In the genomic region with DNA sequence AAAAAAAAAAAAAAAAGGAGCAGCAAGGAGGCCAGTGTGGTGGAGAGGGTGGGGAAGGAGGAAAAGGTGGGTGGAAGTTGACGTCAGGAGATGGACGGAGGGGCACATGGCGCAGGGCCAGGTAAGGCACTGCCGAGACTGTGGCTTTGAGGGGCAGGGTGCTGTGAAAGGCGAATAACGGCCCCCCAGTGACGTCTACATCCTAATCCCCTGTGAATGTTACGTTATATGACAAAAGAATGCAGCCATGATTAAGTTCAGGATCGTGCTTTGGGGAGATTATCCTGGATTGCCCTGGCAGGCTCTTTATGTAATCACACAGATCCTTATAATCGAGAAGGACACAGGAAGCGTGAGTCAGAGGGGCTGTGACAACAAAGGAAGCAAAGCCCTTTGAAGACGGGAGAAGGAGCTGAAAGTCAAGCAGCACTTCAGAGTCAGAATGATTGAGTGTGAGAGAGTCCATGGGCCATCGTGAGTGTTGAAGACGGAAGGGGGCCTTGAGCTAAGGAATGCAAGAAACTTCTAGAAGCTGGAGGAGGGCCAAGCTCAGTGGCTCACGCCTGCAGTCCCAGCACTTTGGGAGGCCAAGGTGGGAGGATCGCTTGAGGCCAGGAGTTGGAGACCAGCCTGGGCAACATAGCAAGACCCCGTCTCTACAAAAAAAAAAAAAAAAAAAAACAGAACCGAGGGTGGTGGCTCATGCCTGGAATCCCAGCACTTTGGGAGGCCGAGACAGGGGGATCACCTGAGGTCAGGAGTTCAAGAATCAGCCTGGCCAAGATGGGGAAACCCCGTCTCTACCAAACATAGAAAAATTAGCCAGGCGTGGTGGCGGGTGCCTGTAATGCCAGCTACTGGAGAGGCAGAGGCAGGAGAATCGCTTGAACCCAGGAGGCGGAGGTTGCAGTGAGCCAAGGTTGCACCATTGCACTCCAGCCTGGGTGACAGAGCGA, we compare ENCODE assay signal across 8 cellular contexts. TPM values are rescaled to one million over a fixed set of nuclear protein-coding genes. Genes with fewer than 3 reads are reported as not detected.
DNase-seq lines count a peak whose midpoint lies in the region; ATAC-seq, FAIRE-seq and TF ChIP-seq lines count a peak whose summit lies in the region.

No MANE protein-coding gene starts in this region.

- no peak overlapping the region for H2AFZ ChIP-seq in MM.1S (ENCODE audit: low read length)

- peak overlapping the region; percentile 56 for H3K4me2 ChIP-seq in A549
- no peak overlapping the region for H3K4me2 ChIP-seq in MM.1S (ENCODE audit: low read depth, low read length)

- no peak overlapping the region for H3K4me3 ChIP-seq in A549
- no peak overlapping the region for H3K4me3 ChIP-seq in liver (ENCODE audit: low read depth in 1 of 3, low read length in 3 of 3)
- no peak overlapping the region for H3K4me3 ChIP-seq in MM.1S (ENCODE audit: low read length)
- no peak overlapping the region for H3K4me3 ChIP-seq in BE2C (ENCODE audit: low read depth, low read length)

- FAIRE-seq in A549 (lab: Jason Lieb, UNC), result peak; percentile 99

- TF ChIP-seq RAD21 in A549 (conservative IDR thresholded peaks at IDR 0.05 in 1 of 2, IDR thresholded peaks at IDR 0.05 in 1 of 2) (peak in 1 of 2 experiments; percentile 41; a peak in 3 of 5 replicates), liver (IDR thresholded peaks at IDR 0.05) (no peak)

- POLR2A ChIA-PET in A549 (lab: Yijun Ruan, JAX), result interaction anchor here (0.5 to 1.1 kb wide), 12 partner anchors 9 to 149 kb away, joined by 3 to 8 read pairs (median 4); partner anchors contain the start of gene PVR

- ATAC-seq in A549 (peak; percentile 71 to 74), HG03045 (IDR thresholded peaks at IDR 0.05; ENCODE audit: unreplicated experiment) (no peak)

- DNase-seq in A549 (ENCODE audit: low read depth in 1 of 2, low spot score in 1 of 2) (peak; percentile 95 to 99), HT1080 (ENCODE audit: low read depth) (peak; percentile 94), astrocyte of the hippocampus (ENCODE audit: low read depth, low spot score) (peak; percentile 86), MM.1S (no peak), BE2C (no peak), anterior cingulate cortex (lab: John Stamatoyannopoulos, UW) (no peak)

- H3K9ac ChIP-seq in liver (ENCODE audit: low read depth in 1 of 2, low read length in 2 of 2) (no peak overlapping the region), MM.1S (ENCODE audit: low read length) (no peak overlapping the region)

- H3K9me3 ChIP-seq in A549 (no peaks in the 10 kb centered on the region), liver (ENCODE audit: control insufficient read depth in 4 of 4, low read length in 3 of 4) (no peaks in the 10 kb centered on the region), MM.1S (replicated peaks; ENCODE audit: insufficient read depth, low read length) (no peaks in the 10 kb centered on the region), BE2C (no peaks in the 10 kb centered on the region)

- no peaks in the 10 kb centered on the region for H3K79me2 ChIP-seq in MM.1S (ENCODE audit: low read length)

- H3K9me2 ChIP-seq in MM.1S (replicated peaks; ENCODE audit: insufficient read depth, low read length), result no peaks in the 10 kb centered on the region

- TF ChIP-seq POLR2A in A549 (IDR thresholded peaks at IDR 0.05; ENCODE audit: low read length), result no peak

- TF ChIP-seq EP300 in A549 (IDR thresholded peaks at IDR 0.05), result peak; percentile 98 to 99

- H3K4me1 ChIP-seq in A549 (peaks cover 80% of the 10 kb centered on the region), liver (ENCODE audit: control insufficient read depth in 4 of 4, insufficient read depth in 4 of 4, low read length in 3 of 4) (peaks cover 2 to 12% (median 7%) of the 10 kb centered on the region in 4 donors), MM.1S (ENCODE audit: low read length) (no peaks in the 10 kb centered on the region), BE2C (no peaks in the 10 kb centered on the region)

- H3K27ac ChIP-seq in A549, result peak overlapping the region; percentile 87 to 92
- H3K27ac ChIP-seq in liver (ENCODE audit: low read depth in 1 of 2, low read length in 2 of 2), result peak overlapping the region; percentile 25 to 56
- H3K27ac ChIP-seq in MM.1S (ENCODE audit: low read length), result no peak overlapping the region

- H3K36me3 ChIP-seq in liver (ENCODE audit: control insufficient read depth in 4 of 4, insufficient read depth in 3 of 4, low read depth in 1 of 4, low read length in 3 of 4) (peaks cover 0 to 3% (median 2%) of the 10 kb centered on the region in 4 donors), MM.1S (replicated peaks; ENCODE audit: insufficient read depth, low read length) (no peaks in the 10 kb centered on the region), BE2C (no peaks in the 10 kb centered on the region)

- H3F3A ChIP-seq in MM.1S (ENCODE audit: insufficient read depth, low read length), result no peaks in the 10 kb centered on the region

- 17% methylated on average over 25 of the region's 25 CpGs for WGBS in A549 (ENCODE audit: missing lambda C conversion rate)
- WGBS in liver, result 64% methylated on average over 25 of the region's 25 CpGs

- H3K27me3 ChIP-seq in liver (ENCODE audit: control insufficient read depth in 4 of 4, insufficient read depth in 4 of 4, low read length in 3 of 4), result no peaks in the 10 kb centered on the region
- H3K27me3 ChIP-seq in MM.1S (replicated peaks; ENCODE audit: insufficient read depth, low read length), result no peaks in the 10 kb centered on the region
- no peaks in the 10 kb centered on the region for H3K27me3 ChIP-seq in BE2C

- TF ChIP-seq CTCF in A549 (IDR thresholded peaks at IDR 0.05) (no peak), liver (IDR thresholded peaks at IDR 0.05; ENCODE audit: low read depth, low read length, missing input control) (no peak), MM.1S (IDR thresholded peaks at IDR 0.05; ENCODE audit: low read length) (no peak), BE2C (IDR thresholded peaks at IDR 0.05; ENCODE audit: low read depth, low read length) (no peak)

- H4K20me1 ChIP-seq in MM.1S (ENCODE audit: insufficient read depth, low read length), result no peaks in the 10 kb centered on the region

- CTCF ChIA-PET in A549 (lab: Yijun Ruan, JAX), result interaction anchor here (0.6 to 26.6 kb wide), 7 partner anchors 28 to 267 kb away, joined by 3 to 694 read pairs (median 3); partner anchors contain the start of genes CEACAM16 and NECTIN2

TF ChIP-seq in A549, 52 proteins besides CTCF, POLR2A, EP300 and RAD21 (continues in another document):
- TF ChIP-seq MAFK (IDR thresholded peaks at IDR 0.05; ENCODE audit: partially characterized antibody), result peak; percentile 27
- TF ChIP-seq NFE2L2 (conservative IDR thresholded peaks at IDR 0.05; ENCODE audit: low read length), result no peak
- no peak for TF ChIP-seq RCOR1 (IDR thresholded peaks at IDR 0.05; ENCODE audit: low read depth, low read length)
- peak; percentile 86 for TF ChIP-seq MAX (IDR thresholded peaks at IDR 0.05)

TF ChIP-seq in liver, 16 proteins besides CTCF, POLR2A, EP300 and RAD21:
- TF ChIP-seq JUND (IDR thresholded peaks at IDR 0.05) (peak in 1 of 2 donors; percentile 45), HNF4A (conservative IDR thresholded peaks at IDR 0.05) (no peak), EGR1 (IDR thresholded peaks at IDR 0.05; ENCODE audit: low read depth in 2 of 2) (no peak)
- TF ChIP-seq, protein P1, sequence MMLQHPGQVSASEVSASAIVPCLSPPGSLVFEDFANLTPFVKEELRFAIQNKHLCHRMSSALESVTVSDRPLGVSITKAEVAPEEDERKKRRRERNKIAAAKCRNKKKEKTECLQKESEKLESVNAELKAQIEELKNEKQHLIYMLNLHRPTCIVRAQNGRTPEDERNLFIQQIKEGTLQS (IDR thresholded peaks at IDR 0.05), result no peak

RNA-seq across cellular contexts. Expression of gene CEACAM16, which starts 13.8 kb away (rescaled TPM):
- polyA plus RNA-seq in A549 (2011; rRNA removed), result not detected in 2 replicates
- polyA plus RNA-seq in A549 (2012; cell fraction: cytosol; rRNA removed), result 0.03 TPM in 1 of 2 replicates, not detected in the other
- 0.34 and 0.50 TPM in 2 replicates for polyA plus RNA-seq in A549 (2012; cell fraction: nucleus; rRNA removed)
- 0.08 to 0.11 TPM in 2 of 3 replicates, not detected in the other for polyA plus RNA-seq in A549 (2017; fragmentation: RNase III; extraction: RNeasy Plus Mini Kit Qiagen cat#74134 plus additional on column Dnase treatment)
- 0.34 and 0.58 TPM in 2 replicates for polyA minus RNA-seq in A549 (2011; rRNA and poly(A)+ RNA removed)
- total RNA-seq in HT1080 (2014; rRNA removed; shearing (Covaris generic)), result not detected in 2 replicates
- not detected in 2 replicates for polyA plus RNA-seq in HT1080 (2015; cell fraction: cytosol; rRNA removed)
- polyA plus RNA-seq in HT1080 (2015; cell fraction: nucleus; rRNA removed), result not detected in 2 replicates
- total RNA-seq in liver, result under 1 TPM in 1 of 2 donors, not detected in 1; 0.09 TPM
- not detected for polyA plus RNA-seq in liver
- 0.28 TPM for polyA plus RNA-seq in BE2C (2012; ENCODE audit: insufficient read depth, insufficient read length, low read depth)

RNA-seq across cellular contexts. Expression of gene CEACAM19, which starts 13.9 kb away (rescaled TPM):
- 8.2 and 13.7 TPM in 2 replicates for polyA plus RNA-seq in A549 (2011; rRNA removed)
- 10.0 and 12.3 TPM in 2 replicates for polyA plus RNA-seq in A549 (2012; cell fraction: cytosol; rRNA removed)
- polyA plus RNA-seq in A549 (2012; cell fraction: nucleus; rRNA removed), result 75.3 and 87.9 TPM in 2 replicates
- 7.2 to 10.3 TPM (median 9.7 TPM) in 3 replicates for polyA plus RNA-seq in A549 (2017; fragmentation: RNase III; extraction: RNeasy Plus Mini Kit Qiagen cat#74134 plus additional on column Dnase treatment)
- 13.7 and 14.9 TPM in 2 replicates for polyA minus RNA-seq in A549 (2011; rRNA and poly(A)+ RNA removed)
- total RNA-seq in HT1080 (2014; rRNA removed; shearing (Covaris generic)), result 0.03 TPM in 1 of 2 replicates, not detected in the other
- 0.59 and 0.70 TPM in 2 replicates for polyA plus RNA-seq in HT1080 (2015; cell fraction: cytosol; rRNA removed)
- 1.7 and 2.6 TPM in 2 replicates for polyA plus RNA-seq in HT1080 (2015; cell fraction: nucleus; rRNA removed)
- total RNA-seq in liver, result 1 to 10 TPM in 1 of 2 donors, under 1 TPM in 1; 0.75 to 1.6 TPM
- 1 to 10 TPM in 1 of 2 donors, under 1 TPM in 1; 0.98 to 2.6 TPM for polyA plus RNA-seq in liver
- polyA plus RNA-seq in BE2C (2012; ENCODE audit: insufficient read depth, insufficient read length, low read depth), result 1.5 TPM

RNA-seq across cellular contexts. Expression of gene PVR, which starts 41.5 kb away (rescaled TPM):
- polyA plus RNA-seq in A549 (2011; rRNA removed), result 108 and 110 TPM in 2 replicates
- 103 and 142 TPM in 2 replicates for polyA plus RNA-seq in A549 (2012; cell fraction: cytosol; rRNA removed)
- polyA plus RNA-seq in A549 (2012; cell fraction: nucleus; rRNA removed), result 163 and 226 TPM in 2 replicates
- 86.2 to 98.1 TPM (median 90.3 TPM) in 3 replicates for polyA plus RNA-seq in A549 (2017; fragmentation: RNase III; extraction: RNeasy Plus Mini Kit Qiagen cat#74134 plus additional on column Dnase treatment)
- 145 and 164 TPM in 2 replicates for polyA minus RNA-seq in A549 (2011; rRNA and poly(A)+ RNA removed)
- total RNA-seq in HT1080 (2014; rRNA removed; shearing (Covaris generic)), result 97.9 and 110 TPM in 2 replicates
- 155 and 156 TPM in 2 replicates for polyA plus RNA-seq in HT1080 (2015; cell fraction: cytosol; rRNA removed)
- polyA plus RNA-seq in HT1080 (2015; cell fraction: nucleus; rRNA removed), result 193 and 207 TPM in 2 replicates
- 10 to 100 TPM; 18.6 to 49.0 TPM for total RNA-seq in liver
- 10 to 100 TPM; 11.4 to 45.7 TPM for polyA plus RNA-seq in liver
- polyA plus RNA-seq in BE2C (2012; ENCODE audit: insufficient read depth, insufficient read length, low read depth), result 41.5 TPM

Comparison
In these comparisons a context has a peak if more than half of its experiments do, and no peak if none do; other contexts are left out.
1. DNase-seq: peak in A549 (2 of 2), HT1080 (single experiment) and astrocyte of the hippocampus (single experiment); none in MM.1S (single experiment), BE2C (single experiment) and anterior cingulate cortex (0 of 58).